8 cellular contexts compared by ENCODE assay signal in genomic region chr9:69412741-69413150, GRCh38.
DNase-seq lines count a peak whose midpoint lies in the region; ATAC-seq and TF ChIP-seq lines count a peak whose summit lies in the region.

No MANE protein-coding gene starts in this region.

- H3K27ac ChIP-seq in coronary artery (no peak overlapping the region), right lobe of liver (no peak overlapping the region), upper lobe of left lung (no peak overlapping the region)

- ATAC-seq in right lobe of liver: peak; percentile 100
- peak; percentile 67 to 85 for ATAC-seq in upper lobe of left lung (ENCODE audit: low FRiP score in 2 of 2)
- ATAC-seq in HG03095 (IDR thresholded peaks at IDR 0.05; ENCODE audit: unreplicated experiment): no peak
- no peak for ATAC-seq in HG02759 (IDR thresholded peaks at IDR 0.05; ENCODE audit: unreplicated experiment)

- peak; percentile 57 for TF ChIP-seq CTCF in coronary artery (IDR thresholded peaks at IDR 0.05)
- peak; percentile 53 to 75 (median 70) for TF ChIP-seq CTCF in right lobe of liver (IDR thresholded peaks at IDR 0.05)
- TF ChIP-seq CTCF in upper lobe of left lung (IDR thresholded peaks at IDR 0.05): peak; percentile 20 to 62 (median 45)

- H3K27me3 ChIP-seq in right lobe of liver (no peaks in the 10 kb centered on the region), upper lobe of left lung (no peaks in the 10 kb centered on the region)

- no peaks in the 10 kb centered on the region for H3K36me3 ChIP-seq in right lobe of liver
- no peaks in the 10 kb centered on the region for H3K36me3 ChIP-seq in upper lobe of left lung

- TF ChIP-seq POLR2A in right lobe of liver (IDR thresholded peaks at IDR 0.05): no peak
- TF ChIP-seq POLR2A in upper lobe of left lung (IDR thresholded peaks at IDR 0.05): no peak

- H3K9me3 ChIP-seq in right lobe of liver (no peaks in the 10 kb centered on the region), upper lobe of left lung (no peaks in the 10 kb centered on the region)

- intact Hi-C loops in right lobe of liver (cut with DNase I): no loop called here

- TF ChIP-seq EP300 in upper lobe of left lung (IDR thresholded peaks at IDR 0.05): no peak

- DNase-seq in DMS53 treated with DMSO at 0.1 percent for 48 hours (lab: John Stamatoyannopoulos, UW; ENCODE audit: unreplicated experiment): peak; percentile 52
- DNase-seq in M059J (ENCODE audit: low read depth): peak; percentile 66
- DNase-seq in coronary artery (ENCODE audit: low spot score): no peak
- DNase-seq in right lobe of liver: peak; percentile 72 to 78 (median 77)
- peak; percentile 54 to 55 for DNase-seq in upper lobe of left lung
- DNase-seq in stimulated activated CD4-positive, alpha-beta T cell treated with anti-CD3 and anti-CD28 coated beads, Interleukin-12 subunit alpha, Interleukin-12 subunit beta, amount 100 ng/mL, for 4 hours: no peak

- 27% methylated on average over 6 of the region's 20 CpGs for WGBS in right lobe of liver (ENCODE audit: insufficient coverage, low coverage, low lambda C conversion rate, missing lambda C conversion rate)
- WGBS in upper lobe of left lung, 2 donors: 29 to 35% methylated on average over 14 to 20 of the region's 20 CpGs

- peak overlapping the region; percentile 50 for H3K4me3 ChIP-seq in coronary artery
- H3K4me3 ChIP-seq in right lobe of liver: no peak overlapping the region
- H3K4me3 ChIP-seq in upper lobe of left lung: peak overlapping the region in 1 of 4 donors; percentile 23

- H3K4me1 ChIP-seq in right lobe of liver (no peaks in the 10 kb centered on the region), upper lobe of left lung (peaks cover 0 to 7% (median 0%) of the 10 kb centered on the region in 4 donors)

Comparison
In these comparisons a context has a peak if more than half of its experiments do, and no peak if none do; other contexts are left out.
1. DNase-seq: peak in DMS53 treated with DMSO at 0.1 percent for 48 hours (single experiment), M059J (single experiment), right lobe of liver (3 of 3) and upper lobe of left lung (2 of 2); none in coronary artery (single experiment) and stimulated activated CD4-positive, alpha-beta T cell treated with anti-CD3 and anti-CD28 coated beads, Interleukin-12 subunit alpha, Interleukin-12 subunit beta, amount 100 ng/mL, for 4 hours (single experiment).
2. ATAC-seq: peak in right lobe of liver (4 of 4) and upper lobe of left lung (2 of 2); none in HG03095 (single experiment) and HG02759 (single experiment).
3. Peak in every context shown above with its lines, with median percentiles within 50 percentile points of each other: CTCF ChIP-seq.